In genomic region chr5:13943691-13944090, GRCh38 we compare ENCODE assay signal across 32 cellular contexts. TPM values are rescaled to one million over a fixed set of nuclear protein-coding genes. Genes with fewer than 3 reads are reported as not detected.
"Had no signal": no experiment of that assay in that cellular context is flagged by ENCODE, and none has a peak within 500 bp of the region (broad histone marks: within the 10 kb centered on the region; RNA-seq: fewer than 3 reads in every experiment).

No MANE protein-coding gene starts in this region.

- H3K36me3 ChIP-seq: cardiac muscle cell, gastrocnemius medialis, ovary, sigmoid colon, thoracic aorta, uterus had no signal

- H3K9me3 Mint-ChIP-seq: activated T-helper 2 cell treated with anti-CD3 and anti-CD28 coated beads, Interferon-gamma antibody, Interleukin-2, Interleukin-4, amounts not matched to agents 10 μg/mL and 5 μg/mL and 100 μg/mL, durations not matched to agents 14 hours and 24 hours and 36 hours; mesothelial cell of epicardium; stimulated activated effector memory CD8-positive, alpha-beta T cell treated with anti-CD3 and anti-CD28 coated beads, Interleukin-12 subunit alpha, Interleukin-12 subunit beta, amount 100 ng/mL, for 72 hours; stimulated activated naive CD8-positive, alpha-beta T cell treated with anti-CD3 and anti-CD28 coated beads, Interleukin-15, Interleukin-2, amounts not matched to agents 100 ng/mL and 50 ng/mL, for 24 hours; type B pancreatic cell had no signal

- H3K79me2 ChIP-seq: hepatocyte had no signal

- H3K27ac ChIP-seq: body of pancreas, cardiac muscle cell, coronary artery, dorsolateral prefrontal cortex, gastrocnemius medialis, hepatocyte, ovary, sigmoid colon, thoracic aorta, uterus had no signal

- H3K36me3 Mint-ChIP-seq: activated CD8-positive, alpha-beta memory T cell treated with anti-CD3 and anti-CD28 coated beads, Interleukin-2, amount 10 ng/mL, durations not matched to agents 7 days and 5 days; activated naive CD4-positive, alpha-beta T cell treated with anti-CD3 and anti-CD28 coated beads, Interleukin-2, amount 50 U/mL, for 72 hours; mesothelial cell of epicardium; naive thymus-derived CD4-positive, alpha-beta T cell; stimulated activated effector memory CD8-positive, alpha-beta T cell treated with anti-CD3 and anti-CD28 coated beads, Interleukin-12 subunit alpha, Interleukin-12 subunit beta, amount 100 ng/mL, for 72 hours; type B pancreatic cell had no signal

- H3K27me3 Mint-ChIP-seq: activated CD8-positive, alpha-beta memory T cell treated with anti-CD3 and anti-CD28 coated beads, Interleukin-2, amount 10 ng/mL, durations not matched to agents 7 days and 5 days; T-helper 17 cell had no signal

- DNase-seq: activated CD4-positive, alpha-beta T cell treated with anti-CD3 and anti-CD28 coated beads for 1 hour; activated CD8-positive, alpha-beta memory T cell treated with anti-CD3 and anti-CD28 coated beads, Interleukin-2, amount 10 ng/mL, durations not matched to agents 7 days and 5 days; activated CD8-positive, alpha-beta T cell treated with anti-CD3 and anti-CD28 coated beads, Interleukin-2, amount 10 ng/mL, durations not matched to agents 7 days and 5 days; activated naive CD4-positive, alpha-beta T cell; activated T-cell treated with anti-CD3 and anti-CD28 coated beads, Interleukin-2, amount 50 U/mL, for 48 hours; body of pancreas; cerebellar nuclear complex; dorsolateral prefrontal cortex; effector memory CD4-positive, alpha-beta T cell; gastrocnemius medialis; islet precursor cell; left ventricle myocardium superior; naive thymus-derived CD4-positive, alpha-beta T cell; ovary; retina; sigmoid colon; small intestine; stimulated activated CD4-positive, alpha-beta T cell treated with anti-CD3 and anti-CD28 coated beads, Interleukin-4, amount 100 ng/mL, for 24 hours; T-helper 17 cell; T1000; uterus had no signal

- H2AFZ ChIP-seq: hepatocyte had no signal

- H3K9me3 ChIP-seq: body of pancreas, gastrocnemius medialis, ovary, sigmoid colon, thoracic aorta, uterus had no signal

- H3K4me3 ChIP-seq: body of pancreas, cardiac muscle cell, coronary artery, dorsolateral prefrontal cortex, gastrocnemius medialis, hepatocyte, ovary, sigmoid colon, thoracic aorta, uterus had no signal

- H3K27ac Mint-ChIP-seq: activated CD8-positive, alpha-beta memory T cell treated with anti-CD3 and anti-CD28 coated beads, Interleukin-2, amount 10 ng/mL, durations not matched to agents 7 days and 5 days; activated CD8-positive, alpha-beta T cell treated with anti-CD3 and anti-CD28 coated beads, Interleukin-2, amount 10 ng/mL, durations not matched to agents 7 days and 5 days; activated naive CD4-positive, alpha-beta T cell treated with anti-CD3 and anti-CD28 coated beads, Interleukin-2, amount 50 U/mL, for 72 hours; activated T-helper 2 cell treated with anti-CD3 and anti-CD28 coated beads, Interferon-gamma antibody, Interleukin-2, Interleukin-4, amounts not matched to agents 10 μg/mL and 5 μg/mL and 100 μg/mL, durations not matched to agents 14 hours and 24 hours and 36 hours; mesothelial cell of epicardium; progenitor cell of endocrine pancreas; stimulated activated effector memory CD8-positive, alpha-beta T cell treated with anti-CD3 and anti-CD28 coated beads, Interleukin-12 subunit alpha, Interleukin-12 subunit beta, amount 100 ng/mL, for 72 hours; stimulated activated naive CD8-positive, alpha-beta T cell treated with anti-CD3 and anti-CD28 coated beads, Interleukin-15, Interleukin-2, amounts not matched to agents 100 ng/mL and 50 ng/mL, for 24 hours; T-helper 17 cell; type B pancreatic cell had no signal

- ATAC-seq: activated CD8-positive, alpha-beta memory T cell treated with anti-CD3 and anti-CD28 coated beads, Interleukin-2, amount 10 ng/mL, durations not matched to agents 7 days and 5 days; activated CD8-positive, alpha-beta T cell treated with anti-CD3 and anti-CD28 coated beads, Interleukin-2, amount 10 ng/mL, durations not matched to agents 7 days and 5 days; activated naive CD4-positive, alpha-beta T cell treated with anti-CD3 and anti-CD28 coated beads, Interleukin-2, amount 50 U/mL, for 72 hours; body of pancreas; gastrocnemius medialis; left ventricle myocardium superior; naive thymus-derived CD4-positive, alpha-beta T cell; stimulated activated effector memory CD8-positive, alpha-beta T cell treated with anti-CD3 and anti-CD28 coated beads, Interleukin-12 subunit alpha, Interleukin-12 subunit beta, amount 100 ng/mL, for 72 hours; T-helper 17 cell had no signal

- H3K4me1 Mint-ChIP-seq: activated CD8-positive, alpha-beta memory T cell treated with anti-CD3 and anti-CD28 coated beads, Interleukin-2, amount 10 ng/mL, durations not matched to agents 7 days and 5 days; mesothelial cell of epicardium; naive thymus-derived CD4-positive, alpha-beta T cell; stimulated activated effector memory CD8-positive, alpha-beta T cell treated with anti-CD3 and anti-CD28 coated beads, Interleukin-12 subunit alpha, Interleukin-12 subunit beta, amount 100 ng/mL, for 72 hours; T-helper 17 cell had no signal

- H3K27me3 ChIP-seq: body of pancreas, cardiac muscle cell, gastrocnemius medialis, hepatocyte, ovary, sigmoid colon, uterus had no signal

- H3K4me1 ChIP-seq: body of pancreas, gastrocnemius medialis, sigmoid colon, uterus had no signal

- H3K4me2 ChIP-seq: hepatocyte had no signal

- H3K4me3 Mint-ChIP-seq: activated CD8-positive, alpha-beta memory T cell treated with anti-CD3 and anti-CD28 coated beads, Interleukin-2, amount 10 ng/mL, durations not matched to agents 7 days and 5 days; activated CD8-positive, alpha-beta T cell treated with anti-CD3 and anti-CD28 coated beads, Interleukin-2, amount 10 ng/mL, durations not matched to agents 7 days and 5 days; mesothelial cell of epicardium; naive thymus-derived CD4-positive, alpha-beta T cell; stimulated activated effector memory CD8-positive, alpha-beta T cell treated with anti-CD3 and anti-CD28 coated beads, Interleukin-12 subunit alpha, Interleukin-12 subunit beta, amount 100 ng/mL, for 72 hours; stimulated activated naive CD8-positive, alpha-beta T cell treated with anti-CD3 and anti-CD28 coated beads, Interleukin-15, Interleukin-2, amounts not matched to agents 100 ng/mL and 50 ng/mL, for 24 hours; T-helper 17 cell; type B pancreatic cell had no signal

RNA-seq across cellular contexts. Expression of gene DNAH5, which starts 0.8 kb away (rescaled TPM):
- total RNA-seq: activated CD8-positive, alpha-beta memory T cell treated with anti-CD3 and anti-CD28 coated beads, Interleukin-2, amount 10 ng/mL, durations not matched to agents 7 days and 5 days; activated CD8-positive, alpha-beta T cell treated with anti-CD3 and anti-CD28 coated beads, Interleukin-2, amount 10 ng/mL, durations not matched to agents 7 days and 5 days; activated naive CD4-positive, alpha-beta T cell treated with anti-CD3 and anti-CD28 coated beads, Interleukin-2, amount 50 U/mL, for 72 hours; activated T-helper 2 cell treated with anti-CD3 and anti-CD28 coated beads, Interferon-gamma antibody, Interleukin-2, Interleukin-4, amounts not matched to agents 10 μg/mL and 5 μg/mL and 100 μg/mL, durations not matched to agents 14 hours and 24 hours and 36 hours; naive thymus-derived CD4-positive, alpha-beta T cell; T-helper 17 cell had no signal
- polyA plus RNA-seq: naive thymus-derived CD4-positive, alpha-beta T cell had no signal
